In genomic region chr12:58299371-58299770, GRCh38 we compare ENCODE assay signal across 8 cellular contexts.
"Had no signal": no experiment of that assay in that cellular context is flagged by ENCODE, and none has a peak within 500 bp of the region (broad histone marks: within the 10 kb centered on the region; RNA-seq: fewer than 3 reads in every experiment).

No MANE protein-coding gene starts in this region.

- DNase-seq: H9, HCEC 1CT, IMR-90 had no signal

- FAIRE-seq: H1, H54, HTR-8/SVneo, K562 had no signal

- ATAC-seq: GM23338, K562 had no signal

- H3K4me3 ChIP-seq: GM23338, K562 had no signal

- H2AFZ ChIP-seq: GM23338 had no signal

- H3K4me2 ChIP-seq: GM23338 had no signal
